In the genomic region with DNA sequence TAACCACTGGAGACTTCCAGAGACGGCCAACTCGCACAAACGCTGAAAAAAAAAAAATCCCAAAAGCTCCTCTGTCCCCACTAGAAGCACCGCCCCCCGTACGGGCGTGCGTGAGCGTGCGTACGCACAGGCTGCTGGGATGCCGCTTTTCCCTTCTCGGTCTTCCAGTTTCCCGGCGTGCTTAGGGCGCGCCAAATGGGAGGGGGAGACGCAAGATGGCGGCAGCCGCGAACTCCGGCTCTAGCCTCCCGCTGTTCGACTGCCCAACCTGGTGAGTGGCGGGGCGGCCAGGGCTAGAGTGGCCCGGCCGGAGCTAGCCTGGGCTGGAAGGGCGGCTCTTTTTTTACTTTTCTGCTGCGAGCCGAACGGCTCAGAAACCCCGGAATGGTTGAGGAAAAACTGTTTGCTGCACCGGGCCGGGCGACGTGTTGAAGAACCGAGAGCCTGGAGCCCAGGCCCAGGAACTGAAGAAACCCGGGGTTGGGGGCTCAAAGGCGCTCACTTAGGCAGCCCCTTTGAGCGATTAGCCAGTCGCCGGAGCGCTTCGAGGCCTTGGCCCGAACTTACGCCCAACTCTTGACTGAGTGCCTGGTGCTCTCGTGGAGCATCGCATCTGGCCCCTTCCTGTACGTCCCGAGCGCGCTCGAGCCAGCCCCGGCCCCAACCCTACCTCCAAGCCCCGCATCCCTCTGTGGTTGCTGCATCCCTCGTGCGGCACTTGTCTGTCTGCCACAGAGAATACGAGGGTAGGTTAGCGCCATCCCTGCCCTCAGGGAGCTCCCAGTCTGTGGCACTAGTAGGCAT, we compare ENCODE assay signal across 8 cellular contexts. TPM values are rescaled to one million over a fixed set of nuclear protein-coding genes. Genes with fewer than 3 reads are reported as not detected.
DNase-seq lines count a peak whose midpoint lies in the region; ATAC-seq and TF ChIP-seq lines count a peak whose summit lies in the region.

A gene (plus strand): TSS at position 162 of the 804 bp plus-strand sequence. CDS start 54 bp downstream, at position 216.

- ATAC-seq in HG02798 (IDR thresholded peaks at IDR 0.05; ENCODE audit: poor library complexity, unreplicated experiment) (peak; percentile 96), left cardiac atrium (peak; percentile 100)

- TF ChIP-seq CTCF in GM12875 (IDR thresholded peaks at IDR 0.05; ENCODE audit: borderline replicate concordance, insufficient read depth, low read depth, low read length) (no peak), progenitor cell of endocrine pancreas (IDR thresholded peaks at IDR 0.05; ENCODE audit: unreplicated experiment) (no peak)

- intact Hi-C loops in T-helper 1 cell treated with Interleukin-12 subunit alpha and Interleukin-12 subunit beta and Interleukin-4 antibody, amounts not matched to agents 30 ng/mL and 1 ng/mL, for 36 hours (cut with micrococcal nuclease), result loop anchor here (1.0 kb wide), 6 partner anchors 27 to 257 kb away; a partner anchor contains a TSS
- intact Hi-C loops in left cardiac atrium (cut with DNase I), result no loop called here

- peak within 1 kb of the TSS; percentile 99 for H3K27ac Mint-ChIP-seq in progenitor cell of endocrine pancreas

- peak within 1 kb of the TSS; percentile 90 for H3K4me3 ChIP-seq in GM12875 (ENCODE audit: low read depth, low read length)

- no peaks in the 10 kb centered on the region for H3K9me3 Mint-ChIP-seq in progenitor cell of endocrine pancreas (ENCODE audit: low read depth)

- H3K4me3 Mint-ChIP-seq in progenitor cell of endocrine pancreas (ENCODE audit: low read depth), result peak within 1 kb of the TSS; percentile 96

- H3K36me3 Mint-ChIP-seq in progenitor cell of endocrine pancreas (ENCODE audit: insufficient read depth), result peaks cover 1% of the 10 kb centered on the region

- DNase-seq in NCI-H1436 treated with DMSO at 0.1 percent for 48 hours (lab: John Stamatoyannopoulos, UW) (peak; percentile 83), amniotic epithelial cell (ENCODE audit: low read depth) (peak; percentile 94), left cardiac atrium (peak; percentile 96), progenitor cell of endocrine pancreas (ENCODE audit: low spot score, unreplicated experiment) (peak; percentile 82), ureter (ENCODE audit: low spot score) (peak; percentile 94)

- H3K4me1 Mint-ChIP-seq in progenitor cell of endocrine pancreas (ENCODE audit: low read depth), result peaks cover 10% of the 10 kb centered on the region

- H3K27me3 Mint-ChIP-seq in progenitor cell of endocrine pancreas, result no peaks in the 10 kb centered on the region

RNA-seq across cellular contexts. Expression of the gene that starts here (rescaled TPM):
- 65.1 and 67.0 TPM in 2 replicates for total RNA-seq in T-helper 1 cell treated with Interleukin-12 subunit alpha and Interleukin-12 subunit beta and Interleukin-4 antibody, amounts not matched to agents 30 ng/mL and 1 ng/mL, for 36 hours
- total RNA-seq in left cardiac atrium, result 10 to 100 TPM; 25.0 TPM
- 50.4 and 52.5 TPM in 2 replicates for total RNA-seq in progenitor cell of endocrine pancreas
- 46.2 TPM for total RNA-seq in ureter

Comparison
In these comparisons a context has a peak if more than half of its experiments do, and no peak if none do; other contexts are left out.
1. Peak in every context shown above with its lines: DNase-seq, ATAC-seq and H3K4me3 ChIP-seq.